In genomic region chr12:2877959-2878732, GRCh38 we compare ENCODE assay signal across 1 cellular context.
TF ChIP-seq lines count a peak whose summit lies in the region.

No MANE protein-coding gene starts in this region.

TF ChIP-seq in liver, 16 proteins besides CTCF, POLR2A, EP300 and RAD21 (continued from another document):
- TF ChIP-seq REST (IDR thresholded peaks at IDR 0.05): no peak
- no peak for TF ChIP-seq GABPA (IDR thresholded peaks at IDR 0.05 in 1 of 2, conservative IDR thresholded peaks at IDR 0.05 in 1 of 2)
- no peak for TF ChIP-seq EGR1 (IDR thresholded peaks at IDR 0.05; ENCODE audit: low read depth in 2 of 2)
- TF ChIP-seq ATF3 (IDR thresholded peaks at IDR 0.05): no peak
- no peak for TF ChIP-seq JUND (IDR thresholded peaks at IDR 0.05)
- TF ChIP-seq ZBTB33 (IDR thresholded peaks at IDR 0.05): no peak
- TF ChIP-seq FOXA1 (IDR thresholded peaks at IDR 0.05): no peak
- no peak for TF ChIP-seq YY1 (IDR thresholded peaks at IDR 0.05)
- no peak for TF ChIP-seq RXRA (IDR thresholded peaks at IDR 0.05)
- TF ChIP-seq SP1 (IDR thresholded peaks at IDR 0.05): no peak
TF ChIP-seq in liver: peak in this region for 0.
